ENCODE assay signal across 10 cellular contexts in the genomic region with DNA sequence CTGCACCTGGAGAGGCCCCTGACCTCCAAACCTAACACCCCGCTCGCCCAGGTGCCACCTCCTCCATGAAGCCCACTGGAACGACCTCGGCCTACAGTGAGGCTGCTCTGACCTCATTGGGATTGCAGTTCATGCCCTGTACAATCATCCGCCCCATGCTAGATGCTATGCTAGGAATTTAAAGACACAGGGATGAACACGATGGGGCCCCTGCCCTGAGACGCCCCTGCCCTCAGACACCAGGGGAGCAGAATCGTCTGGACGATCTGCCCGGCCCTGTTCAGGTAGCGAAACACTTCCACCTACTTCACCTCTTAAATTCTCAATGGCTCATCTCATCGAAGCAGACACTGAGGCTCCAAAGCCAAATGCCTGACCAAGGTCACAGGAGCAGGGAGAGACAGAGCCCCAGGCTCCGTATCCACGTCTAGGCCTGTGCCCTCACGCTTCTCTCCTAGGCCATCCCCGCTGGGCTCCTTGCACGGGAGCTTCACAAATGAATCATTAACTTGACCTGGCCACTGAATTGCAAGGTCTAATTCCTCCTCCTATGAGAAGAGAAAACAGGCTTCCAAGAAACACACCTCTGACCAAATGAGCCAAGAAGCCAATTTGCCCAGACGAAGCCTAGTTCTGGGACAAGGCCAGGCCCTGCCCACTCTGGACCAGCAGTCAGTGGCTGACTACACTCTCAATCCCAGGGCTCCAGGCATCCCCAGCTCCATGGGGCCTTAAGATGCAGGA. TPM values are rescaled to one million over a fixed set of nuclear protein-coding genes. Genes with fewer than 3 reads are reported as not detected.
DNase-seq lines count a peak whose midpoint lies in the region; ATAC-seq, FAIRE-seq and TF ChIP-seq lines count a peak whose summit lies in the region.
"Had no signal": no experiment of that assay in that cellular context is flagged by ENCODE, and none has a peak within 500 bp of the region (broad histone marks: within the 10 kb centered on the region; RNA-seq: fewer than 3 reads in every experiment).

No MANE protein-coding gene starts in this region.

- H3K4me3 ChIP-seq in cardiac muscle cell, result no peak overlapping the region
- no peak overlapping the region for H3K4me3 ChIP-seq in astrocyte (ENCODE audit: insufficient read depth, low read depth, low read length)
- no peak overlapping the region for H3K4me3 ChIP-seq in coronary artery
- H3K4me3 ChIP-seq: tibial artery had no signal

- no peaks in the 10 kb centered on the region for H3K36me3 ChIP-seq in cardiac muscle cell
- no peaks in the 10 kb centered on the region for H3K36me3 ChIP-seq in astrocyte (ENCODE audit: insufficient read depth, low read length)
- H3K36me3 ChIP-seq: tibial artery had no signal

- H3K27me3 ChIP-seq in cardiac muscle cell (no peaks in the 10 kb centered on the region), astrocyte (ENCODE audit: insufficient read depth, low read length) (no peaks in the 10 kb centered on the region)
- H3K27me3 ChIP-seq: tibial artery had no signal

- no peak for ATAC-seq in HG02759 (IDR thresholded peaks at IDR 0.05; ENCODE audit: unreplicated experiment)

- H3K27ac Mint-ChIP-seq in astrocyte (ENCODE audit: unreplicated experiment), result peak overlapping the region; percentile 95

- peak overlapping the region; percentile 57 for H3K9ac ChIP-seq in astrocyte (ENCODE audit: low read length)

- H3K36me3 Mint-ChIP-seq in astrocyte (ENCODE audit: low read depth, unreplicated experiment), result peaks cover 3% of the 10 kb centered on the region

- peaks cover 25% of the 10 kb centered on the region for H3K4me1 Mint-ChIP-seq in astrocyte (ENCODE audit: low read depth, unreplicated experiment)

- peaks cover 7% of the 10 kb centered on the region for H3K4me1 ChIP-seq in cardiac muscle cell (ENCODE audit: low read depth)
- H3K4me1 ChIP-seq in astrocyte (ENCODE audit: insufficient read depth, low read length), result peaks cover 10% of the 10 kb centered on the region

- H3K4me3 Mint-ChIP-seq in astrocyte (ENCODE audit: unreplicated experiment), result no peak overlapping the region

- H3K79me2 ChIP-seq in astrocyte (ENCODE audit: insufficient read depth, low read length), result no peaks in the 10 kb centered on the region

- H3K9me3 ChIP-seq in cardiac muscle cell (ENCODE audit: low read depth) (no peaks in the 10 kb centered on the region), astrocyte (ENCODE audit: insufficient read depth, low read depth, low read length) (no peaks in the 10 kb centered on the region)
- H3K9me3 ChIP-seq: tibial artery had no signal

- H3K27me3 Mint-ChIP-seq in astrocyte (ENCODE audit: low read depth, unreplicated experiment), result peaks cover 3% of the 10 kb centered on the region

- H4K20me1 ChIP-seq in astrocyte (ENCODE audit: insufficient read depth, low read length), result peaks cover 8% of the 10 kb centered on the region

- peak overlapping the region; percentile 30 for H2AFZ ChIP-seq in astrocyte (ENCODE audit: low read depth, low read length)

- peak overlapping the region; percentile 75 for H3K4me2 ChIP-seq in astrocyte (ENCODE audit: low read length)

- peak overlapping the region; percentile 66 for H3K27ac ChIP-seq in cardiac muscle cell
- peak overlapping the region; percentile 79 for H3K27ac ChIP-seq in astrocyte (ENCODE audit: low read depth, low read length)
- H3K27ac ChIP-seq in coronary artery, result no peak overlapping the region
- H3K27ac ChIP-seq: tibial artery had no signal

- peak in 1 of 2 donors; percentile 60 for DNase-seq in cardiac muscle cell (ENCODE audit: low read depth in 1 of 2, low spot score in 1 of 2)
- DNase-seq in cardiac septum (ENCODE audit: low spot score), result no peak
- peak; percentile 78 for DNase-seq in astrocyte (ENCODE audit: low read depth)
- peak; percentile 81 for DNase-seq in left kidney (ENCODE audit: low read depth, low spot score)
- DNase-seq in RKO (ENCODE audit: low spot score), result no peak
- no peak for DNase-seq in coronary artery (ENCODE audit: low spot score)
- DNase-seq in NCI-H510A (lab: John Stamatoyannopoulos, UW), result no peak
- DNase-seq: NCI-H1092, tibial artery had no signal

- TF ChIP-seq CTCF in cardiac muscle cell (IDR thresholded peaks at IDR 0.05; ENCODE audit: low read depth, low read length), result no peak
- no peak for TF ChIP-seq CTCF in astrocyte (IDR thresholded peaks at IDR 0.05; ENCODE audit: insufficient read depth, low read depth, low read length)
- TF ChIP-seq CTCF in coronary artery (IDR thresholded peaks at IDR 0.05), result no peak

- no peak for FAIRE-seq in astrocyte (lab: Jason Lieb, UNC)

- intact Hi-C loops in cardiac septum (cut with DNase I), result no loop called here

- peaks cover 4% of the 10 kb centered on the region for H3K9me3 Mint-ChIP-seq in astrocyte (ENCODE audit: unreplicated experiment)

RNA-seq across cellular contexts. Expression of gene SCARB1, which starts 35.2 kb away (rescaled TPM):
- 37.7 and 37.9 TPM in 2 replicates for total RNA-seq in cardiac muscle cell
- 42.5 and 46.3 TPM in 2 replicates for polyA plus RNA-seq in cardiac muscle cell
- total RNA-seq in cardiac septum, result 8.6 TPM
- 44.5 and 48.4 TPM in 2 replicates for total RNA-seq in astrocyte

Comparison
In these comparisons a context has a peak if more than half of its experiments do, and no peak if none do; other contexts are left out.
1. DNase-seq: peak in astrocyte (single experiment) and left kidney (single experiment); none in cardiac septum (single experiment), RKO (single experiment), coronary artery (single experiment) and NCI-H510A (single experiment).
2. H3K27ac ChIP-seq: peak in cardiac muscle cell (single experiment) and astrocyte (single experiment); none in coronary artery (0 of 2).